Comparison of ENCODE assay signal across 18 cellular contexts in genomic region chr15:74579001-74579400, GRCh38. TPM values are rescaled to one million over a fixed set of nuclear protein-coding genes. Genes with fewer than 3 reads are reported as not detected.
DNase-seq lines count a peak whose midpoint lies in the region; ATAC-seq, FAIRE-seq and TF ChIP-seq lines count a peak whose summit lies in the region.
"Had no signal": no experiment of that assay in that cellular context is flagged by ENCODE, and none has a peak within 500 bp of the region (broad histone marks: within the 10 kb centered on the region; RNA-seq: fewer than 3 reads in every experiment).

No MANE protein-coding gene starts in this region.

- no peak for FAIRE-seq in K562 (lab: Jason Lieb, UNC)
- FAIRE-seq: GM12892, GM19239 had no signal

- POLR2A ChIA-PET in K562 (lab: Yijun Ruan, JAX): interaction anchor here (1.0 to 2.2 kb wide), 3 partner anchors 10 to 38 kb away, joined by 3 to 7 read pairs (median 4); partner anchors contain the start of gene ARID3B

- peaks cover 10% of the 10 kb centered on the region; the same call in 1 of the 2 replicates for H4K20me1 ChIP-seq in K562 (replicated peaks; ENCODE audit: control insufficient read depth, insufficient read depth, low read length)
- H4K20me1 ChIP-seq: BLaER1 had no signal

- H3K27ac Mint-ChIP-seq in stimulated activated effector memory CD8-positive, alpha-beta T cell treated with anti-CD3 and anti-CD28 coated beads, Interleukin-12 subunit alpha, Interleukin-12 subunit beta, amount 100 ng/mL, for 72 hours: peak overlapping the region; percentile 70

- H3K9ac ChIP-seq in K562 (ENCODE audit: insufficient read depth in 1 of 2, low read depth in 2 of 2, low read length in 2 of 2): no peak overlapping the region
- H3K9ac ChIP-seq: BLaER1 had no signal

- DNase-seq in cardiac muscle cell (ENCODE audit: low read depth in 1 of 2, low spot score in 1 of 2) (no peak), right atrium auricular region (ENCODE audit: low spot score) (no peak), K562 (ENCODE audit: extremely low read depth in 1 of 4, low spot score in 3 of 4) (no peak), mesenteric fat pad (ENCODE audit: low spot score) (peak; percentile 82), T-helper 1 cell (no peak)
- no peak for DNase-seq in stimulated activated effector memory CD8-positive, alpha-beta T cell treated with anti-CD3 and anti-CD28 coated beads, Interleukin-12 subunit alpha, Interleukin-12 subunit beta, amount 100 ng/mL, for 72 hours (ENCODE audit: low spot score in 2 of 2)
- DNase-seq: 8988T; AML-193; Caco-2; CD8-positive, alpha-beta memory T cell; DND-41; GDM1; HCEC 1CT had no signal

- intact Hi-C loops in K562 (cut with micrococcal nuclease): no loop called here

- H3K79me2 ChIP-seq in K562 (ENCODE audit: control insufficient read depth, insufficient read depth, low read length): no peaks in the 10 kb centered on the region

- peaks cover 9% of the 10 kb centered on the region for H3K9me1 ChIP-seq in K562 (ENCODE audit: control insufficient read depth, insufficient read depth, low read length)

- in situ Hi-C loops in K562 (cut with MboI): no loop called here

- BruUV-seq in K562 (replicated peaks; lab: Mats Ljungman, UMichigan): no TSS peak

- H3K9me3 ChIP-seq in cardiac muscle cell (ENCODE audit: low read depth) (no peaks in the 10 kb centered on the region), right atrium auricular region (no peaks in the 10 kb centered on the region), K562 (replicated peaks; ENCODE audit: control insufficient read depth, insufficient read depth, low read depth, low read length) (no peaks in the 10 kb centered on the region)
- H3K9me3 ChIP-seq: BLaER1, Caco-2 had no signal

- ATAC-seq in K562 (no peak), HG02798 (IDR thresholded peaks at IDR 0.05; ENCODE audit: poor library complexity, unreplicated experiment) (no peak), GM19328 (IDR thresholded peaks at IDR 0.05; ENCODE audit: unreplicated experiment) (no peak)
- ATAC-seq in stimulated activated effector memory CD8-positive, alpha-beta T cell treated with anti-CD3 and anti-CD28 coated beads, Interleukin-12 subunit alpha, Interleukin-12 subunit beta, amount 100 ng/mL, for 72 hours: no peak

- H3K4me1 ChIP-seq in cardiac muscle cell (ENCODE audit: low read depth) (peaks cover 22% of the 10 kb centered on the region), right atrium auricular region (no peaks in the 10 kb centered on the region), K562 (replicated peaks in 1 of 2; ENCODE audit: control insufficient read depth in 2 of 2, insufficient read depth in 2 of 2, low read length in 2 of 2) (peaks cover 11 to 13% of the 10 kb centered on the region in 2 experiments; a peak in 3 of 5 replicates)
- H3K4me1 ChIP-seq: BLaER1, Caco-2 had no signal

- peaks cover 31% of the 10 kb centered on the region for H3K36me3 ChIP-seq in cardiac muscle cell
- no peaks in the 10 kb centered on the region for H3K36me3 ChIP-seq in right atrium auricular region
- 0 out of 3 replicates have a peak, but pooled peaks cover 6% of the 10 kb centered on the region for H3K36me3 ChIP-seq in K562 (ENCODE audit: control insufficient read depth, insufficient read depth, low read length)

- H3K4me3 ChIP-seq in cardiac muscle cell (no peak overlapping the region), right atrium auricular region (no peak overlapping the region), K562 (no peak overlapping the region)
- H3K4me3 ChIP-seq: BLaER1 had no signal

- no peak for TF ChIP-seq EP300 in K562 (IDR thresholded peaks at IDR 0.05; ENCODE audit: low read length)

- no peak overlapping the region for H3K4me3 Mint-ChIP-seq in stimulated activated effector memory CD8-positive, alpha-beta T cell treated with anti-CD3 and anti-CD28 coated beads, Interleukin-12 subunit alpha, Interleukin-12 subunit beta, amount 100 ng/mL, for 72 hours
- H3K4me3 Mint-ChIP-seq: CD8-positive, alpha-beta memory T cell had no signal

- H3K27me3 ChIP-seq in cardiac muscle cell (no peaks in the 10 kb centered on the region), right atrium auricular region (no peaks in the 10 kb centered on the region), K562 (ENCODE audit: control insufficient read depth in 2 of 2, insufficient read depth in 2 of 2, low read length in 2 of 2) (no peaks in the 10 kb centered on the region)
- H3K27me3 ChIP-seq: BLaER1 had no signal

- TF ChIP-seq CTCF in cardiac muscle cell (IDR thresholded peaks at IDR 0.05; ENCODE audit: low read depth, low read length): no peak
- no peak for TF ChIP-seq CTCF in right atrium auricular region (IDR thresholded peaks at IDR 0.05)
- no peak for TF ChIP-seq CTCF in K562 (IDR thresholded peaks at IDR 0.05 in 2 of 3, conservative IDR thresholded peaks at IDR 0.05 in 1 of 3; ENCODE audit: insufficient read depth in 2 of 3, low read depth in 1 of 3, low read length in 3 of 3)

- CTCF ChIA-PET in K562 (lab: Yijun Ruan, JAX; ENCODE audit: low intra/inter-chr PET ratio): no interaction called here

- H3K27ac ChIP-seq in cardiac muscle cell (peak overlapping the region; percentile 68), right atrium auricular region (no peak overlapping the region), K562 (ENCODE audit: extremely low read depth, low read depth, low read length) (no peak overlapping the region)
- H3K27ac ChIP-seq: BLaER1 had no signal

- TF ChIP-seq POLR2A in K562 (conservative IDR thresholded peaks at IDR 0.05): no peak

- WGBS in K562 (ENCODE audit: insufficient coverage, low coverage, missing lambda C conversion rate): 84% methylated on average over 9 of the region's 9 CpGs

- no peak overlapping the region for H3K4me2 ChIP-seq in K562 (ENCODE audit: insufficient read depth, low read length)
- H3K4me2 ChIP-seq: BLaER1 had no signal

- peaks cover 17% of the 10 kb centered on the region for H3K4me1 Mint-ChIP-seq in stimulated activated effector memory CD8-positive, alpha-beta T cell treated with anti-CD3 and anti-CD28 coated beads, Interleukin-12 subunit alpha, Interleukin-12 subunit beta, amount 100 ng/mL, for 72 hours

- no peak for TF ChIP-seq RAD21 in K562 (CRISPR knock-in tag; conservative IDR thresholded peaks at IDR 0.05 in 1 of 2, IDR thresholded peaks at IDR 0.05 in 1 of 2)

- H2AFZ ChIP-seq in K562 (ENCODE audit: low read depth, low read length): no peak overlapping the region

- no peaks in the 10 kb centered on the region for H3K9me3 Mint-ChIP-seq in stimulated activated effector memory CD8-positive, alpha-beta T cell treated with anti-CD3 and anti-CD28 coated beads, Interleukin-12 subunit alpha, Interleukin-12 subunit beta, amount 100 ng/mL, for 72 hours
- H3K9me3 Mint-ChIP-seq: CD8-positive, alpha-beta memory T cell had no signal

- H3K36me3 Mint-ChIP-seq in stimulated activated effector memory CD8-positive, alpha-beta T cell treated with anti-CD3 and anti-CD28 coated beads, Interleukin-12 subunit alpha, Interleukin-12 subunit beta, amount 100 ng/mL, for 72 hours: peaks cover 100% of the 10 kb centered on the region

TF ChIP-seq in K562, 482 proteins besides CTCF, POLR2A, EP300 and RAD21 (continues in another document):
- TF ChIP-seq FOXJ3 (CRISPR knock-in tag; IDR thresholded peaks at IDR 0.05): no peak

RNA-seq across cellular contexts. Expression of gene CLK3, which starts 36.6 kb away (rescaled TPM):
- total RNA-seq in cardiac muscle cell (193 and 319 TPM in 2 replicates), right atrium auricular region (10 to 100 TPM; 52.8 to 59.2 TPM), K562 (2014; rRNA removed) (47.4 and 78.1 TPM in 2 replicates), K562 (2014; rRNA removed; fragmentation: Illumina TruSeq; extraction: Trizol) (23.1 and 32.5 TPM in 2 replicates), K562 (2015; rRNA removed; fragmentation: Illumina TruSeq; extraction: Trizol) (50.5 and 51.7 TPM in 2 replicates), K562 (2021) (54.8 and 55.1 TPM in 2 replicates), mesenteric fat pad (51.4 TPM)
- polyA plus RNA-seq in cardiac muscle cell (100 and 125 TPM in 2 replicates), K562 (2011; rRNA removed) (63.9 and 109 TPM in 2 replicates), K562 (2014; fragmentation: Illumina TruSeq; extraction: Trizol) (78.5 and 95.2 TPM in 2 replicates), K562 (2014; fragmentation: Nextera tagmentation; extraction: Ambion mirVana) (1 to 10 TPM; 1.2 to 6.9 TPM), K562 (2014; rRNA removed) (50.0 and 53.7 TPM in 2 replicates)
- 131 and 268 TPM in 2 replicates for total RNA-seq in K562 (2011; cell fraction: chromatin; rRNA removed; ENCODE audit: low replicate concordance)
- 179 and 197 TPM in 2 replicates for total RNA-seq in K562 (2011; cell fraction: nucleolus; rRNA removed)
- 114 and 129 TPM in 2 replicates for total RNA-seq in K562 (2011; cell fraction: nucleoplasm; rRNA removed)
- 79.8 and 80.4 TPM in 2 replicates for polyA plus RNA-seq in K562 (2011; cell fraction: cytosol; rRNA removed)
- polyA plus RNA-seq in K562 (2011; cell fraction: nucleus; rRNA removed): 310 and 355 TPM in 2 replicates
- 59.3 and 60.5 TPM in 2 replicates for polyA plus RNA-seq in K562 (2012)
- polyA minus RNA-seq in K562 (2011; rRNA and poly(A)+ RNA removed): 62.7 and 70.3 TPM in 2 replicates
- polyA minus RNA-seq in K562 (2011; cell fraction: cytosol; rRNA and poly(A)+ RNA removed): 42.5 and 45.8 TPM in 2 replicates
- polyA minus RNA-seq in K562 (2011; cell fraction: nucleus; rRNA and poly(A)+ RNA removed): 134 and 165 TPM in 2 replicates

RNA-seq across cellular contexts. Expression of gene ARID3B, which starts 38.0 kb away (rescaled TPM):
- total RNA-seq in cardiac muscle cell (60.7 and 69.8 TPM in 2 replicates), right atrium auricular region (1 to 10 TPM; 1.8 to 3.5 TPM), K562 (2014; rRNA removed) (7.1 and 10.9 TPM in 2 replicates), K562 (2014; rRNA removed; fragmentation: Illumina TruSeq; extraction: Trizol) (4.4 and 4.8 TPM in 2 replicates), K562 (2015; rRNA removed; fragmentation: Illumina TruSeq; extraction: Trizol) (6.0 and 6.1 TPM in 2 replicates), K562 (2021) (14.8 and 15.0 TPM in 2 replicates), mesenteric fat pad (5.8 TPM)
- polyA plus RNA-seq in cardiac muscle cell (70.5 and 72.6 TPM in 2 replicates), K562 (2011; rRNA removed) (11.8 and 16.4 TPM in 2 replicates), K562 (2014; fragmentation: Illumina TruSeq; extraction: Trizol) (12.4 and 14.8 TPM in 2 replicates), K562 (2014; fragmentation: Nextera tagmentation; extraction: Ambion mirVana) (under 1 TPM; 0.32 to 0.74 TPM), K562 (2014; rRNA removed) (14.1 and 15.1 TPM in 2 replicates)
- 31.5 and 48.3 TPM in 2 replicates for total RNA-seq in K562 (2011; cell fraction: chromatin; rRNA removed; ENCODE audit: low replicate concordance)
- total RNA-seq in K562 (2011; cell fraction: nucleolus; rRNA removed): 22.4 and 26.3 TPM in 2 replicates
- total RNA-seq in K562 (2011; cell fraction: nucleoplasm; rRNA removed): 29.0 and 39.5 TPM in 2 replicates
- 14.6 and 18.3 TPM in 2 replicates for polyA plus RNA-seq in K562 (2011; cell fraction: cytosol; rRNA removed)
- polyA plus RNA-seq in K562 (2011; cell fraction: nucleus; rRNA removed): 19.7 and 26.1 TPM in 2 replicates
- polyA plus RNA-seq in K562 (2012): 11.3 and 18.8 TPM in 2 replicates
- polyA minus RNA-seq in K562 (2011; rRNA and poly(A)+ RNA removed): 10.7 and 11.3 TPM in 2 replicates
- 11.5 and 11.8 TPM in 2 replicates for polyA minus RNA-seq in K562 (2011; cell fraction: cytosol; rRNA and poly(A)+ RNA removed)
- 10.5 and 11.4 TPM in 2 replicates for polyA minus RNA-seq in K562 (2011; cell fraction: nucleus; rRNA and poly(A)+ RNA removed)
